ENCODE assay signal across 26 cellular contexts in genomic region chr19:35069706-35070105, GRCh38. TPM values are rescaled to one million over a fixed set of nuclear protein-coding genes. Genes with fewer than 3 reads are reported as not detected.
"Had no signal": no experiment of that assay in that cellular context is flagged by ENCODE, and none has a peak within 500 bp of the region (broad histone marks: within the 10 kb centered on the region; RNA-seq: fewer than 3 reads in every experiment).

No MANE protein-coding gene starts in this region.

- H3K4me1 Mint-ChIP-seq: central memory CD8-positive, alpha-beta T cell had no signal

- H3K4me3 Mint-ChIP-seq: activated CD4-positive, alpha-beta T cell treated with anti-CD3 and anti-CD28 coated beads, Interleukin-2, amount 10 ng/mL, durations not matched to agents 7 days and 5 days; activated CD8-positive, alpha-beta T cell treated with anti-CD3 and anti-CD28 coated beads, Interleukin-2, amount 10 ng/mL, durations not matched to agents 7 days and 5 days; activated naive CD8-positive, alpha-beta T cell treated with anti-CD3 and anti-CD28 coated beads, Interleukin-2, amount 10 ng/mL, durations not matched to agents 7 days and 5 days; activated T-cell treated with anti-CD3 and anti-CD28 coated beads, Interleukin-2, amount 50 U/mL, for 24 hours; central memory CD8-positive, alpha-beta T cell; neural progenitor cell had no signal

- DNase-seq: activated CD4-positive, alpha-beta T cell treated with anti-CD3 and anti-CD28 coated beads, Interleukin-2, amount 10 ng/mL, durations not matched to agents 7 days and 5 days; activated CD4-positive, CD25-positive, alpha-beta regulatory T cell; activated CD8-positive, alpha-beta T cell treated with anti-CD3 and anti-CD28 coated beads, Interleukin-2, amount 10 ng/mL, durations not matched to agents 7 days and 5 days; activated naive CD4-positive, alpha-beta T cell treated with Interleukin-2 at 50 U/mL for 16 hours; activated naive CD8-positive, alpha-beta T cell treated with anti-CD3 and anti-CD28 coated beads, Interleukin-2, amount 10 ng/mL, durations not matched to agents 7 days and 5 days; activated T-cell treated with anti-CD3 and anti-CD28 coated beads, Interleukin-2, amount 50 U/mL, for 24 hours; aorta; erythroblast; gastrocnemius medialis; head of caudate nucleus; kidney glomerular epithelial cell; left ventricle myocardium inferior; mammary epithelial cell; mucosa of descending colon; naive B cell; stimulated activated CD4-positive, alpha-beta T cell treated with anti-CD3 and anti-CD28 coated beads, Interleukin-2, amount 100 ng/mL, for 24 hours; stimulated activated naive CD8-positive, alpha-beta T cell treated with anti-CD3 and anti-CD28 coated beads, Interleukin-15, Interleukin-2, amounts not matched to agents 100 U/mL and 50 U/mL, for 24 hours; substantia nigra had no signal

- H3K9ac ChIP-seq: neural progenitor cell had no signal

- H3K4me1 ChIP-seq: left ventricle myocardium inferior had no signal

- H3K9me3 Mint-ChIP-seq: activated T-helper 2 cell treated with anti-CD3 and anti-CD28 coated beads, Interferon-gamma antibody, Interleukin-2, Interleukin-4, amounts not matched to agents 10 μg/mL and 5 μg/mL and 100 μg/mL, durations not matched to agents 14 hours and 24 hours and 36 hours; central memory CD8-positive, alpha-beta T cell had no signal

- ATAC-seq: activated CD8-positive, alpha-beta T cell treated with anti-CD3 and anti-CD28 coated beads, Interleukin-2, amount 10 ng/mL, durations not matched to agents 7 days and 5 days; gastrocnemius medialis; mucosa of descending colon; stimulated activated naive CD8-positive, alpha-beta T cell treated with anti-CD3 and anti-CD28 coated beads, Interleukin-15, Interleukin-2, amounts not matched to agents 100 U/mL and 50 U/mL, for 24 hours had no signal

- H3K4me2 ChIP-seq: neural progenitor cell had no signal

- H3K4me3 ChIP-seq: coronary artery, gastrocnemius medialis, left ventricle myocardium inferior, mucosa of descending colon, neural progenitor cell, tibial nerve had no signal

- H3K27ac ChIP-seq: coronary artery, left ventricle myocardium inferior, neural progenitor cell, tibial nerve had no signal

- H3K9me3 ChIP-seq: gastrocnemius medialis had no signal

- H3K27me3 Mint-ChIP-seq: activated CD4-positive, alpha-beta T cell treated with anti-CD3 and anti-CD28 coated beads, Interleukin-2, amount 10 ng/mL, durations not matched to agents 7 days and 5 days; activated naive CD8-positive, alpha-beta T cell treated with anti-CD3 and anti-CD28 coated beads, Interleukin-2, amount 10 ng/mL, durations not matched to agents 7 days and 5 days; central memory CD8-positive, alpha-beta T cell; progenitor cell of endocrine pancreas had no signal

- H3K27ac Mint-ChIP-seq: activated CD4-positive, alpha-beta T cell treated with anti-CD3 and anti-CD28 coated beads, Interleukin-2, amount 10 ng/mL, durations not matched to agents 7 days and 5 days; activated CD8-positive, alpha-beta T cell treated with anti-CD3 and anti-CD28 coated beads, Interleukin-2, amount 10 ng/mL, durations not matched to agents 7 days and 5 days; activated naive CD8-positive, alpha-beta T cell treated with anti-CD3 and anti-CD28 coated beads, Interleukin-2, amount 10 ng/mL, durations not matched to agents 7 days and 5 days; activated T-cell treated with anti-CD3 and anti-CD28 coated beads, Interleukin-2, amount 50 U/mL, for 24 hours; activated T-helper 2 cell treated with anti-CD3 and anti-CD28 coated beads, Interferon-gamma antibody, Interleukin-2, Interleukin-4, amounts not matched to agents 10 μg/mL and 5 μg/mL and 100 μg/mL, durations not matched to agents 14 hours and 24 hours and 36 hours; neural progenitor cell; progenitor cell of endocrine pancreas had no signal

- H3K36me3 ChIP-seq: gastrocnemius medialis, left ventricle myocardium inferior, neural progenitor cell, tibial nerve had no signal

- H2AFZ ChIP-seq: neural progenitor cell had no signal

- H3K27me3 ChIP-seq: gastrocnemius medialis, neural progenitor cell, tibial nerve had no signal

RNA-seq across cellular contexts. Expression of gene HPN, which starts 28.2 kb away (rescaled TPM):
- total RNA-seq: activated CD4-positive, alpha-beta T cell treated with anti-CD3 and anti-CD28 coated beads, Interleukin-2, amount 10 ng/mL, durations not matched to agents 7 days and 5 days; activated CD8-positive, alpha-beta T cell treated with anti-CD3 and anti-CD28 coated beads, Interleukin-2, amount 10 ng/mL, durations not matched to agents 7 days and 5 days had no signal
- polyA plus RNA-seq: aorta, mammary epithelial cell had no signal

RNA-seq across cellular contexts. Expression of gene FXYD3, which starts 45.9 kb away (rescaled TPM):
- total RNA-seq: activated CD4-positive, alpha-beta T cell treated with anti-CD3 and anti-CD28 coated beads, Interleukin-2, amount 10 ng/mL, durations not matched to agents 7 days and 5 days; activated CD8-positive, alpha-beta T cell treated with anti-CD3 and anti-CD28 coated beads, Interleukin-2, amount 10 ng/mL, durations not matched to agents 7 days and 5 days; activated naive CD8-positive, alpha-beta T cell treated with anti-CD3 and anti-CD28 coated beads, Interleukin-2, amount 10 ng/mL, durations not matched to agents 7 days and 5 days; activated T-helper 2 cell treated with anti-CD3 and anti-CD28 coated beads, Interferon-gamma antibody, Interleukin-2, Interleukin-4, amounts not matched to agents 10 μg/mL and 5 μg/mL and 100 μg/mL, durations not matched to agents 14 hours and 24 hours and 36 hours; osteoblast; skeletal muscle tissue had no signal
